Comparison of ENCODE assay signal across 8 cellular contexts in the genomic region with DNA sequence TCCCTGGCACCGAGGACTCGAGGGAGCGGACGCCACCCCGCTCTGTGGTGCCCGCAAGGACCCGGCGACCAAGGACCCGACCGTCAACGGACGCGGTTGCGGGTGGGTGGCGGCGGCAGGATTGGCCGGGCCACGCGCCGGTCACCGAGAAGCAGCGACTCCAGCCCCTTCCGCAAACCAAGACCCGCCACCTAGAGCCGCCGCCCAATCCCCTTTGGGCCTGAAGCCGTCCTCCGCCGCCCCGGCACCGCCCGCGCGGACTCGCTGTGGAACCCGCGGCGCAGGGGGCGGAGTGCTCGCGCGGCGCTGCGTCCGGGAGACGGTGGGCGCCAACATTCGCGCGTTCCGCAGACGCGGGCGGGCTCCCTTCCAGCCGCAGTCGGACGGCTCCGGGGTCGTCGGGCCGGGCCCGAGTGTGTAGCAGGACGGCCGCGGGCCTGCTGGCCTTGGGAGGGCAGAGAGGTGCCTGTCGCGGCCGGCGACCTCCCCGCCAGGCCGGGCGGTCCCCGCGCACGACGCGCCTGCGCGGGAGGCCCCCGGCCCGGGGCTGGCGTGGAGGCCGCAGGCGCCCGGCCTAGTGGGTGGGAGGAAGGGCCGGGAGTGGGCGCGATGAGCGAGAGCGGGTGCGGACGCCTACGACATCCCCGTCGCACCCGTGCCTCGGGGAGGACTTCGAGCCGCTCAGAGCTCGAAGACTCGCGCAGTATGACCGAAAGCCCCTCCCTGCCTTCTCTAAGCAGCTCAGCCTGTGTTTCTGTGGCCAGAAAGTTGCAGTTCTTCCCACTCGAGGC. TPM values are rescaled to one million over a fixed set of nuclear protein-coding genes. Genes with fewer than 3 reads are reported as not detected.
DNase-seq lines count a peak whose midpoint lies in the region; ATAC-seq, FAIRE-seq and TF ChIP-seq lines count a peak whose summit lies in the region.

A gene (plus strand): TSS at position 258 of the 791 bp plus-strand sequence. CDS start 893 bp downstream, outside the sequence.
A gene with protein sequence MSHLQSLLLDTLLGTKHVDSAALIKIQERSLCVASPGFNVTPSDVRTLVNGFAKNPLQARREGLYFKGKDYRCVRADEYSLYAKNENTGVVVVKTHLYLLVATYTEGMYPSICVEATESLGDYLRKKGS (minus strand): TSS at position 123 of the 791 bp plus-strand sequence. CDS start 799 bp downstream, outside the sequence.

- no peak within 1 kb of the TSS for H2AFZ ChIP-seq in neural cell (ENCODE audit: low read depth, low read length)

- H3K9me2 ChIP-seq in DOHH2 (replicated peaks; ENCODE audit: control insufficient read depth, low read length) (no peaks in the 10 kb centered on the region), neural cell (ENCODE audit: insufficient read depth, low read length) (no peaks in the 10 kb centered on the region)

- TF ChIP-seq CTCF in DOHH2 (IDR thresholded peaks at IDR 0.05; ENCODE audit: low read depth, low read length, poor library complexity, severe bottlenecking) (no peak), neural cell (IDR thresholded peaks at IDR 0.05; ENCODE audit: poor library complexity, severe bottlenecking) (no peak)

- H3F3A ChIP-seq in DOHH2 (ENCODE audit: control insufficient read depth, insufficient read depth) (peaks cover 15% of the 10 kb centered on the region; the same call in 1 of the 2 replicates), neural cell (ENCODE audit: insufficient read depth, low read length, poor library complexity, severe bottlenecking) (no peaks in the 10 kb centered on the region)

- no peaks in the 10 kb centered on the region for H3K9me3 ChIP-seq in DOHH2 (ENCODE audit: control insufficient read depth, insufficient read depth, low read length)
- no peaks in the 10 kb centered on the region for H3K9me3 ChIP-seq in neural cell (ENCODE audit: low read length)

- H3K27me3 ChIP-seq in DOHH2 (ENCODE audit: control insufficient read depth, low read length) (no peaks in the 10 kb centered on the region), neural cell (ENCODE audit: insufficient read depth, low read depth, low read length) (no peaks in the 10 kb centered on the region)

- H3K4me3 ChIP-seq in DOHH2 (ENCODE audit: low read length) = peak within 1 kb of the TSS; percentile 87
- peak within 1 kb of the TSS; percentile 64 for H3K4me3 ChIP-seq in neural cell (ENCODE audit: low read length)

- no peaks in the 10 kb centered on the region for H4K20me1 ChIP-seq in DOHH2 (ENCODE audit: control insufficient read depth, insufficient read depth, low read depth, low read length)
- H4K20me1 ChIP-seq in neural cell (ENCODE audit: insufficient read depth) = no peaks in the 10 kb centered on the region

- no peaks in the 10 kb centered on the region for H3K36me3 ChIP-seq in DOHH2 (ENCODE audit: control insufficient read depth, low read length)
- no peaks in the 10 kb centered on the region for H3K36me3 ChIP-seq in neural cell (ENCODE audit: insufficient read depth, low read length)

- H3K9ac ChIP-seq in neural cell (ENCODE audit: low read length) = peak within 1 kb of the TSS; percentile 52

- peak; percentile 87 for DNase-seq in KBM-7
- peak; percentile 74 for DNase-seq in RCC 7860 (ENCODE audit: low spot score)
- peak; percentile 39 for DNase-seq in activated effector memory CD4-positive, alpha-beta T cell treated with Interleukin-2 at 50 U/mL for 16 hours
- DNase-seq in fibroblast of the conjunctiva (ENCODE audit: low read depth) = peak; percentile 53
- DNase-seq in stromal cell of bone marrow (ENCODE audit: low read depth) = peak; percentile 50

- peak; percentile 91 for ATAC-seq in GM21723 (IDR thresholded peaks at IDR 0.05; ENCODE audit: unreplicated experiment)

- TF ChIP-seq EP300 in neural cell (conservative IDR thresholded peaks at IDR 0.05; ENCODE audit: poor library complexity, severe bottlenecking) = no peak

- FAIRE-seq in RCC 7860 (lab: Jason Lieb, UNC) = no peak

- H3K79me2 ChIP-seq in DOHH2 (ENCODE audit: control insufficient read depth, low read length) (peaks cover 27% of the 10 kb centered on the region), neural cell (replicated peaks; ENCODE audit: insufficient read depth, low read length) (no peaks in the 10 kb centered on the region)

- in situ Hi-C loops in KBM-7 (cut with MboI; ENCODE audit: low pct_unique_long_range_greater_than_20kb, low sequenced_read_pairs) = no loop called here

- H3K27ac ChIP-seq in DOHH2 (ENCODE audit: low read depth, low read length) = peak within 1 kb of the TSS; percentile 68
- H3K27ac ChIP-seq in neural cell (ENCODE audit: low read length) = no peak within 1 kb of the TSS

- no peak for TF ChIP-seq RAD21 in neural cell (conservative IDR thresholded peaks at IDR 0.05)

- H3K4me1 ChIP-seq in DOHH2 (ENCODE audit: control insufficient read depth, low read length) = peaks cover 31% of the 10 kb centered on the region

- peak within 1 kb of the TSS; percentile 79 for H3K4me2 ChIP-seq in DOHH2 (ENCODE audit: low read length)
- H3K4me2 ChIP-seq in neural cell (ENCODE audit: low read length) = no peak within 1 kb of the TSS

TF ChIP-seq in neural cell, 6 proteins besides CTCF, POLR2A, EP300 and RAD21:
- TF ChIP-seq POLR2AphosphoS5 (IDR thresholded peaks at IDR 0.05) (peak; percentile 24), MXI1 (conservative IDR thresholded peaks at IDR 0.05; ENCODE audit: poor library complexity, severe bottlenecking) (no peak)

RNA-seq across cellular contexts. Expression of the first gene that starts in this region (rescaled TPM):
- 15.0 and 22.0 TPM in 2 replicates for polyA plus RNA-seq in neural cell
- 34.6 and 35.9 TPM in 2 replicates for polyA minus RNA-seq in neural cell

RNA-seq across cellular contexts. Expression of the second gene that starts in this region (rescaled TPM):
- polyA plus RNA-seq in neural cell = 1.3 TPM in 1 of 2 replicates, not detected in the other
- not detected in 2 replicates for polyA minus RNA-seq in neural cell
